In genomic region chr15:95247068-95247984, GRCh38 we compare ENCODE assay signal across 12 cellular contexts.
DNase-seq lines count a peak whose midpoint lies in the region; ATAC-seq, FAIRE-seq and TF ChIP-seq lines count a peak whose summit lies in the region.
"Had no signal": no experiment of that assay in that cellular context is flagged by ENCODE, and none has a peak within 500 bp of the region (broad histone marks: within the 10 kb centered on the region; RNA-seq: fewer than 3 reads in every experiment).

No MANE protein-coding gene starts in this region.

- no TSS peak for BruUV-seq in HepG2 (replicated peaks; lab: Mats Ljungman, UMichigan)

- H3K4me3 Mint-ChIP-seq in GM23338: no peak overlapping the region
- H3K4me3 Mint-ChIP-seq: activated B cell treated with CpG ODN at 0.5 μM for 24 hours; activated naive CD4-positive, alpha-beta T cell treated with anti-CD3 and anti-CD28 coated beads, Interleukin-2, amount 50 U/mL, for 24 hours; naive thymus-derived CD4-positive, alpha-beta T cell had no signal

- CTCF ChIA-PET in AG04450 (lab: Charles Lee): interaction anchor here (1.1 to 2.0 kb wide), 4 partner anchors 12 to 1080 kb away, joined by 3 to 8 read pairs (median 6); no protein-coding TSS in a partner anchor
- CTCF ChIA-PET in HepG2 (lab: Yijun Ruan, JAX; ENCODE audit: low intra/inter-chr PET ratio, low total read pairs): no interaction called here

- no peak overlapping the region for H2AFZ ChIP-seq in HepG2 (ENCODE audit: low read length)
- no peak overlapping the region for H2AFZ ChIP-seq in GM23338

- H3K4me3 ChIP-seq in AG04450 (ENCODE audit: low read depth, low read length) (no peak overlapping the region), brain microvascular endothelial cell (ENCODE audit: low read depth, low read length) (peak overlapping the region; percentile 0), HepG2 (replicated peaks in 1 of 3; ENCODE audit: insufficient read depth in 1 of 3, low read depth in 2 of 3, low read length in 3 of 3) (no peak overlapping the region), GM23338 (no peak overlapping the region), gastrocnemius medialis (no peak overlapping the region)
- H3K4me3 ChIP-seq: gastroesophageal sphincter had no signal

- H3K27ac ChIP-seq in AG04450 (ENCODE audit: low read depth, low read length) (peak overlapping the region; percentile 62), brain microvascular endothelial cell (peak overlapping the region; percentile 53), HepG2 (ENCODE audit: extremely low read length, insufficient read depth, low read length) (no peak overlapping the region), GM23338 (ENCODE audit: low read depth) (no peak overlapping the region), gastrocnemius medialis (no peak overlapping the region)
- H3K27ac ChIP-seq: gastroesophageal sphincter had no signal

- no peak overlapping the region for H3K9ac ChIP-seq in HepG2 (ENCODE audit: insufficient read depth, low read depth, low read length)

- H3K79me2 ChIP-seq in HepG2 (ENCODE audit: insufficient read depth, low read length) (no peaks in the 10 kb centered on the region), GM23338 (replicated peaks; ENCODE audit: insufficient read depth) (no peaks in the 10 kb centered on the region)

- TF ChIP-seq POLR2A in HepG2 (IDR thresholded peaks at IDR 0.05; ENCODE audit: insufficient read depth in 1 of 2, low read depth in 2 of 2, low read length in 2 of 2) (no peak), gastrocnemius medialis (IDR thresholded peaks at IDR 0.05) (no peak)

- no peak for TF ChIP-seq CTCF in AG04450 (IDR thresholded peaks at IDR 0.05; ENCODE audit: low read depth, low read length)
- no peak for TF ChIP-seq CTCF in brain microvascular endothelial cell (IDR thresholded peaks at IDR 0.05; ENCODE audit: low read depth, low read length, missing control alignments)
- TF ChIP-seq CTCF in HepG2 (CRISPR knock-in tag; IDR thresholded peaks at IDR 0.05): no peak
- TF ChIP-seq CTCF in GM23338 (conservative IDR thresholded peaks at IDR 0.05; ENCODE audit: low read depth in 2 of 2): no peak
- no peak for TF ChIP-seq CTCF in gastrocnemius medialis (IDR thresholded peaks at IDR 0.05 in 4 of 5, conservative IDR thresholded peaks at IDR 0.05 in 1 of 5)

- 19% methylated on average over 12 of the region's 12 CpGs for WGBS in HepG2 (ENCODE audit: low lambda C conversion rate)

- peaks cover 5% of the 10 kb centered on the region; the same call in 1 of the 3 replicates for H3K9me3 Mint-ChIP-seq in GM23338
- H3K9me3 Mint-ChIP-seq: activated naive CD4-positive, alpha-beta T cell treated with anti-CD3 and anti-CD28 coated beads, Interleukin-2, amount 50 U/mL, for 24 hours; naive thymus-derived CD4-positive, alpha-beta T cell had no signal

- H4K20me1 ChIP-seq in HepG2 (ENCODE audit: insufficient read depth, low read length) (no peaks in the 10 kb centered on the region), GM23338 (replicated peaks; ENCODE audit: insufficient read depth) (no peaks in the 10 kb centered on the region)

- no peak for TF ChIP-seq RAD21 in HepG2 (CRISPR knock-in tag; IDR thresholded peaks at IDR 0.05)

- H3K4me2 ChIP-seq in HepG2 (ENCODE audit: low read depth, low read length) (no peak overlapping the region), GM23338 (no peak overlapping the region)

- TF ChIP-seq EP300 in HepG2 (IDR thresholded peaks at IDR 0.05; ENCODE audit: low read depth in 2 of 2, low read length in 2 of 2) (no peak), HepG2 (CRISPR knock-in tag; IDR thresholded peaks at IDR 0.05; ENCODE audit: borderline replicate concordance) (no peak)

- H3K36me3 ChIP-seq in brain microvascular endothelial cell (replicated peaks) (no peaks in the 10 kb centered on the region), HepG2 (replicated peaks in 1 of 2; ENCODE audit: control insufficient read depth in 1 of 2, insufficient read depth in 2 of 2, low read length in 2 of 2) (no peaks in the 10 kb centered on the region), GM23338 (ENCODE audit: insufficient read depth) (no peaks in the 10 kb centered on the region), gastrocnemius medialis (no peaks in the 10 kb centered on the region)
- H3K36me3 ChIP-seq: gastroesophageal sphincter had no signal

- H3K27me3 Mint-ChIP-seq in GM23338 (ENCODE audit: insufficient read depth, low read depth, poor library complexity): no peaks in the 10 kb centered on the region
- H3K27me3 Mint-ChIP-seq: activated B cell treated with CpG ODN at 0.5 μM for 24 hours had no signal

- H3K9me2 ChIP-seq in GM23338 (ENCODE audit: insufficient read depth): peaks cover 4% of the 10 kb centered on the region; the same call in 1 of the 2 replicates

- intact Hi-C loops in HepG2 (cut with micrococcal nuclease; ENCODE audit: unreplicated experiment): no loop called here
- intact Hi-C loops in gastrocnemius medialis (cut with DNase I; ENCODE audit: low total_unique reads): no loop called here

- peaks cover 2% of the 10 kb centered on the region; the same call in 1 of the 2 replicates for H3K9me3 ChIP-seq in AG04450 (ENCODE audit: control insufficient read depth, insufficient read depth, low read length)
- peaks cover 61% of the 10 kb centered on the region for H3K9me3 ChIP-seq in HepG2 (ENCODE audit: low read length)
- no peaks in the 10 kb centered on the region for H3K9me3 ChIP-seq in gastrocnemius medialis
- H3K9me3 ChIP-seq: gastroesophageal sphincter had no signal

- no peak for ATAC-seq in HepG2
- no peak for ATAC-seq in HG02798 (IDR thresholded peaks at IDR 0.05; ENCODE audit: poor library complexity, unreplicated experiment)
- no peak for ATAC-seq in GM23338
- no peak for ATAC-seq in gastrocnemius medialis
- no peak for ATAC-seq in HG03097 (IDR thresholded peaks at IDR 0.05; ENCODE audit: low FRiP score, unreplicated experiment)
- ATAC-seq: gastroesophageal sphincter; naive thymus-derived CD4-positive, alpha-beta T cell had no signal

- no peak overlapping the region for H3K27ac Mint-ChIP-seq in GM23338
- H3K27ac Mint-ChIP-seq: activated B cell treated with CpG ODN at 0.5 μM for 24 hours; activated naive CD4-positive, alpha-beta T cell treated with anti-CD3 and anti-CD28 coated beads, Interleukin-2, amount 50 U/mL, for 24 hours; naive thymus-derived CD4-positive, alpha-beta T cell had no signal

- H3K4me1 ChIP-seq in HepG2 (ENCODE audit: insufficient read depth, low read length) (no peaks in the 10 kb centered on the region), GM23338 (ENCODE audit: insufficient read depth) (no peaks in the 10 kb centered on the region), gastrocnemius medialis (no peaks in the 10 kb centered on the region)

- no peaks in the 10 kb centered on the region for H3K27me3 ChIP-seq in AG04450 (ENCODE audit: control insufficient read depth, insufficient read depth, low read length)
- H3K27me3 ChIP-seq in brain microvascular endothelial cell (replicated peaks): no peaks in the 10 kb centered on the region
- H3K27me3 ChIP-seq in HepG2 (ENCODE audit: control insufficient read depth in 1 of 2, insufficient read depth in 2 of 2, low read length in 2 of 2): no peaks in the 10 kb centered on the region
- H3K27me3 ChIP-seq in GM23338 (ENCODE audit: insufficient read depth): no peaks in the 10 kb centered on the region
- no peaks in the 10 kb centered on the region for H3K27me3 ChIP-seq in gastrocnemius medialis
- H3K27me3 ChIP-seq: gastroesophageal sphincter had no signal

- H3F3A ChIP-seq in GM23338 (replicated peaks; ENCODE audit: low read depth): no peaks in the 10 kb centered on the region

- no peaks in the 10 kb centered on the region; the same call in 2 of the 3 replicates for H3K36me3 Mint-ChIP-seq in GM23338 (ENCODE audit: low read depth)
- H3K36me3 Mint-ChIP-seq: activated naive CD4-positive, alpha-beta T cell treated with anti-CD3 and anti-CD28 coated beads, Interleukin-2, amount 50 U/mL, for 24 hours; naive thymus-derived CD4-positive, alpha-beta T cell had no signal

- DNase-seq in AG04450 (ENCODE audit: low read depth, low spot score) (peak; percentile 86), HT-29 (ENCODE audit: low spot score) (peak; percentile 79), brain microvascular endothelial cell (peak; percentile 92), HepG2 (ENCODE audit: low spot score) (peak; percentile 4), GM23338 (ENCODE audit: low spot score) (no peak), gastrocnemius medialis (no peak)
- DNase-seq: activated B cell treated with CpG ODN at 0.5 μM for 24 hours; naive thymus-derived CD4-positive, alpha-beta T cell had no signal

- POLR2A ChIA-PET in AG04450 (lab: Yijun Ruan, JAX): interaction anchor here (1.2 kb wide), 1 partner anchor 231 kb away, joined by 5 read pairs; no protein-coding TSS in a partner anchor
- POLR2A ChIA-PET in HepG2 (lab: Yijun Ruan, JAX): no interaction called here

- in situ Hi-C loops in brain microvascular endothelial cell (cut with HindIII; ENCODE audit: low pct_ligation_motif_present, low sequenced_read_pairs): no loop called here
- in situ Hi-C loops in HepG2 (cut with HindIII; ENCODE audit: extremely low pct_ligation_motif_present, low pct_unique_long_range_greater_than_20kb): no loop called here
- in situ Hi-C loops in gastrocnemius medialis (cut with MboI; ENCODE audit: low sequenced_read_pairs in 4 of 4): no loop called here

- FAIRE-seq in HepG2 (lab: Jason Lieb, UNC): no peak

- no peaks in the 10 kb centered on the region for H3K4me1 Mint-ChIP-seq in GM23338
- H3K4me1 Mint-ChIP-seq: activated B cell treated with CpG ODN at 0.5 μM for 24 hours; activated naive CD4-positive, alpha-beta T cell treated with anti-CD3 and anti-CD28 coated beads, Interleukin-2, amount 50 U/mL, for 24 hours; naive thymus-derived CD4-positive, alpha-beta T cell had no signal

TF ChIP-seq in HepG2, 621 proteins besides CTCF, POLR2A, EP300 and RAD21 (continues in another document):
- TF ChIP-seq SOX13 (IDR thresholded peaks at IDR 0.05) (no peak), SOX13 (CRISPR knock-in tag; conservative IDR thresholded peaks at IDR 0.05 in 1 of 2, IDR thresholded peaks at IDR 0.05 in 1 of 2) (peak in 1 of 2 experiments; percentile 7; a peak in 1 of 4 replicates)

TF ChIP-seq in GM23338, 12 proteins besides CTCF, POLR2A, EP300 and RAD21 (continues in another document):
- TF ChIP-seq JUNB (IDR thresholded peaks at IDR 0.05; ENCODE audit: unreplicated experiment): no peak
- no peak for TF ChIP-seq POLR2AphosphoS5 (IDR thresholded peaks at IDR 0.05; ENCODE audit: low read depth)
- TF ChIP-seq ETS1 (IDR thresholded peaks at IDR 0.05): no peak
- TF ChIP-seq CREB1 (CRISPR knock-in tag; IDR thresholded peaks at IDR 0.05; ENCODE audit: low read depth): no peak

Comparison
In these comparisons a context has a peak if more than half of its experiments do, and no peak if none do; other contexts are left out.
1. DNase-seq: peak in AG04450 (single experiment), HT-29 (single experiment), brain microvascular endothelial cell (single experiment) and HepG2 (single experiment); none in GM23338 (single experiment) and gastrocnemius medialis (0 of 2).
2. H3K27ac ChIP-seq: peak in AG04450 (single experiment) and brain microvascular endothelial cell (single experiment); none in HepG2 (single experiment), GM23338 (single experiment) and gastrocnemius medialis (0 of 4).